In genomic region chr6:166275714-166276166, GRCh38 we compare ENCODE assay signal across 8 cellular contexts.
DNase-seq lines count a peak whose midpoint lies in the region; ATAC-seq and TF ChIP-seq lines count a peak whose summit lies in the region.

No MANE protein-coding gene starts in this region.

- H3K9me3 ChIP-seq in WERI-Rb-1 (ENCODE audit: severe bottlenecking), result no peaks in the 10 kb centered on the region

- peak; percentile 90 for TF ChIP-seq CTCF in WERI-Rb-1 (IDR thresholded peaks at IDR 0.05; ENCODE audit: low read depth, low read length)
- TF ChIP-seq CTCF in brain microvascular endothelial cell (IDR thresholded peaks at IDR 0.05; ENCODE audit: low read depth, low read length, missing control alignments), result peak; percentile 91

- H3K27ac ChIP-seq in WERI-Rb-1, result no peak overlapping the region
- H3K27ac ChIP-seq in brain microvascular endothelial cell, result no peak overlapping the region

- DNase-seq in NCI-H2196 (lab: John Stamatoyannopoulos, UW; ENCODE audit: unreplicated experiment) (peak; percentile 24), NCI-H2196 treated with DMSO at 0.1 percent for 48 hours (lab: John Stamatoyannopoulos, UW; ENCODE audit: unreplicated experiment) (no peak), MV-4-11 (lab: John Stamatoyannopoulos, UW) (peak; percentile 51), WERI-Rb-1 (peak; percentile 61), brain microvascular endothelial cell (peak; percentile 44), iris pigment epithelial cell (ENCODE audit: low read depth) (peak; percentile 31)
- peak; percentile 77 for DNase-seq in stimulated activated CD4-positive, alpha-beta T cell treated with anti-CD3 and anti-CD28 coated beads, Interleukin-1b, Interleukin-23, amount 100 ng/mL, for 48 hours

- H3K27me3 ChIP-seq in WERI-Rb-1 (ENCODE audit: insufficient read depth, low read depth, severe bottlenecking), result no peaks in the 10 kb centered on the region
- no peaks in the 10 kb centered on the region for H3K27me3 ChIP-seq in brain microvascular endothelial cell (replicated peaks)

- in situ Hi-C loops in brain microvascular endothelial cell (cut with HindIII; ENCODE audit: low pct_ligation_motif_present, low sequenced_read_pairs), result loop anchor here (25.0 kb wide), 1 partner anchor 112 kb away; the partner anchor contains the start of gene MPC1

- peak; percentile 58 for ATAC-seq in HG02571 (IDR thresholded peaks at IDR 0.05; ENCODE audit: unreplicated experiment)

- H3K36me3 ChIP-seq in WERI-Rb-1 (no peaks in the 10 kb centered on the region), brain microvascular endothelial cell (replicated peaks) (no peaks in the 10 kb centered on the region)

- H3K4me3 ChIP-seq in WERI-Rb-1 (ENCODE audit: low read depth, low read length) (no peak overlapping the region), brain microvascular endothelial cell (ENCODE audit: low read depth, low read length) (no peak overlapping the region)
